In the genomic region with DNA sequence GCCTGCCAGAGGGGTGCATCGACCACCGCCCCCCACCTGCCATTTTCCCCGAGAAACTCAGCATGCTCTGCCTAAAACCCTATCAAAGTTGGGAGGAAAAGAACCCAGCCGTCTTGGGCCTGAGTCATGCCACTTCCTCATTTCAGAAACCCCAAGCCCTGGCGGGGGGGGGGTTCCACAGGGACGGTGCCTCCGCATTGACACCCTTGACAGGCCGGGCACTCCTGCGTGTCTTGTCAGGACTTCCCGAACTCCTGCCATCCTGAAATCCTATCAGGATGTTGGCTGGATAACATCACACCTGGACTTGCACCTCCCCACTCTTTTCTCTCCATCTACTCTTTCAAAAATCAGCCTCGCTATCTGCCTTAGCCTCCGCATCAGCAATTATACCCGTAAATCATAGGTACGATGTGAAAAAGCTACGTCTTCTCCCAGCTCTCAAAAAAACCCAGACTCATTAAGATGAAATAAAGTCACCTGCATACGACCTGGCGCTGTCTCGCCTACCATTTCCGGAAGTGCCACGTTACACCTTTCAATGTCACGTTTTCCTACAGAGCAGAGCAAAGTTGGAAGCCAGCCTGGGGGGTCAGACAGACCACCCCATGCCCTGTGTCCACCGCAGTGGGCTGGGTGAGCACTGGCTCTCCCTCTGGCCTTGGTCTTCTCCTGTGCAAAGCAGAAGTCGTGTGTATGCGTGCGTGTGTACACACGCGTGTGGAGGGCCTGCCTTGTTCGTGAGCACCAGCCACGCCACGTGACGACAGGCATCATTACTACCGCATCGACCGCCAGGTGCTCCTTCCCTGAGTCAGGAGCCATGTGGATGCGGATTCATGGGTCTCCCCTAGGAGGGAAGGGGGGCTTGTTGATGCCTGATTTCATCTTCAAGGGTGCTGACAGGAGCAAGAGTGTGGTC, we compare ENCODE assay signal across 8 cellular contexts.
A peak's percentile ranks its signal among the peaks of the same experiment; 100 is the strongest.
DNase-seq lines count a peak whose midpoint lies in the region; ATAC-seq and TF ChIP-seq lines count a peak whose summit lies in the region.

No MANE protein-coding gene starts in this region.

- H3K4me1 Mint-ChIP-seq in endodermal cell, result peaks cover 3% of the 10 kb centered on the region

- no peaks in the 10 kb centered on the region for H3K9me3 Mint-ChIP-seq in endodermal cell

- H3K4ac ChIP-seq in neuronal stem cell (ENCODE audit: low read length), result no peak overlapping the region

- H2BK5ac ChIP-seq in neuronal stem cell (ENCODE audit: low read length), result peak overlapping the region; percentile 88

- no peak overlapping the region for H2BK15ac ChIP-seq in neuronal stem cell (ENCODE audit: low read length)

- H3K4me2 ChIP-seq in neuronal stem cell (ENCODE audit: insufficient read depth, low read length, poor library complexity, severe bottlenecking), result no peak overlapping the region

- H4K8ac ChIP-seq in neuronal stem cell (ENCODE audit: low read depth, low read length), result no peak overlapping the region

- ATAC-seq in GM21367 (IDR thresholded peaks at IDR 0.05; ENCODE audit: unreplicated experiment), result peak; percentile 38
- ATAC-seq in upper lobe of right lung, result peak; percentile 23

- H2BK12ac ChIP-seq in neuronal stem cell (ENCODE audit: low read length), result no peak overlapping the region

- H3K4me1 ChIP-seq in endodermal cell (ENCODE audit: control insufficient read depth, insufficient read depth, low read length) (peaks cover 8% of the 10 kb centered on the region), neuronal stem cell (ENCODE audit: control insufficient read depth in 2 of 2, insufficient read depth in 1 of 2, low read depth in 1 of 2, low read length in 2 of 2) (peaks cover 26 to 28% of the 10 kb centered on the region in 2 donors), upper lobe of right lung (peaks cover 69% of the 10 kb centered on the region)

- H3K27ac Mint-ChIP-seq in endodermal cell, result peak overlapping the region; percentile 69

- WGBS in endodermal cell (ENCODE audit: insufficient coverage in 1 of 2, insufficient read length in 1 of 2), 2 experiments, result 91 to 92% methylated on average over 26 to 35 of the region's 35 CpGs
- WGBS in neuronal stem cell (ENCODE audit: extremely low coverage in 2 of 2, insufficient read length in 2 of 2, insufficient replicate concordance in 1 of 2), 2 donors, result no CpG with 5 or more reads among the region's 35 CpGs

- TF ChIP-seq CTCF in endodermal cell (conservative IDR thresholded peaks at IDR 0.05), result no peak
- no peak for TF ChIP-seq CTCF in upper lobe of right lung (IDR thresholded peaks at IDR 0.05)

- peaks cover 19% of the 10 kb centered on the region for H3K36me3 Mint-ChIP-seq in endodermal cell (ENCODE audit: low read depth)

- H3K9ac ChIP-seq in endodermal cell (ENCODE audit: extremely low read depth, low read length, poor library complexity, severe bottlenecking), result no peak overlapping the region
- H3K9ac ChIP-seq in neuronal stem cell (ENCODE audit: low read depth, low read length, poor library complexity), result peak overlapping the region; percentile 54

- no peak overlapping the region for H2AFZ ChIP-seq in neuronal stem cell (ENCODE audit: low read length)

- peak overlapping the region; percentile 36 for H3K18ac ChIP-seq in neuronal stem cell (ENCODE audit: low read length)

- H3K36me3 ChIP-seq in MG63 (peaks cover 38% of the 10 kb centered on the region), endodermal cell (ENCODE audit: control insufficient read depth, insufficient read depth, low read length) (peaks cover 18% of the 10 kb centered on the region), neuronal stem cell (replicated peaks in 1 of 2; ENCODE audit: control insufficient read depth in 2 of 2, insufficient read depth in 2 of 2, low read length in 2 of 2) (peaks cover 7 to 29% of the 10 kb centered on the region in 2 donors), upper lobe of right lung (peaks cover 31% of the 10 kb centered on the region)

- no peak overlapping the region for H2BK120ac ChIP-seq in neuronal stem cell (ENCODE audit: low read depth, low read length)

- H3K23ac ChIP-seq in neuronal stem cell (ENCODE audit: low read depth, low read length, poor library complexity), result peak overlapping the region; percentile 67

- no peak overlapping the region for H3K4me3 ChIP-seq in MG63
- H3K4me3 ChIP-seq in endodermal cell (ENCODE audit: low read length), result no peak overlapping the region
- H3K4me3 ChIP-seq in neuronal stem cell (ENCODE audit: low read length in 2 of 2), result no peak overlapping the region
- no peak overlapping the region for H3K4me3 ChIP-seq in upper lobe of right lung

- H3K9me3 ChIP-seq in MG63, result no peaks in the 10 kb centered on the region
- H3K9me3 ChIP-seq in endodermal cell (ENCODE audit: control insufficient read depth, low read length), result no peaks in the 10 kb centered on the region
- no peaks in the 10 kb centered on the region for H3K9me3 ChIP-seq in neuronal stem cell (replicated peaks in 1 of 2; ENCODE audit: control insufficient read depth in 2 of 2, insufficient read depth in 1 of 2, low read depth in 1 of 2, low read length in 2 of 2)
- H3K9me3 ChIP-seq in upper lobe of right lung, result no peaks in the 10 kb centered on the region

- H3K27me3 Mint-ChIP-seq in endodermal cell (ENCODE audit: insufficient read depth), result no peaks in the 10 kb centered on the region

- peaks cover 14% of the 10 kb centered on the region for H3K79me1 ChIP-seq in neuronal stem cell (ENCODE audit: low read depth, low read length)

- no peak overlapping the region for H2AK5ac ChIP-seq in neuronal stem cell (ENCODE audit: low read depth, low read length)

- no peak overlapping the region for H3K4me3 Mint-ChIP-seq in endodermal cell

- DNase-seq in Ammon's horn (ENCODE audit: low spot score) (peak; percentile 52), MG63 (peak; percentile 60), endodermal cell (no peak), neuronal stem cell (ENCODE audit: low spot score) (no peak), upper lobe of right lung (peak; percentile 87), SHP77 (lab: John Stamatoyannopoulos, UW) (no peak)
- peak; percentile 54 to 64 for DNase-seq in activated CD4-positive, alpha-beta T cell treated with anti-CD3 and anti-CD28 coated beads, Interleukin-2, amount 50 U/mL, for 48 hours

- H3K27me3 ChIP-seq in MG63, result no peaks in the 10 kb centered on the region
- H3K27me3 ChIP-seq in endodermal cell (ENCODE audit: control insufficient read depth, insufficient read depth, low read length, poor library complexity, severe bottlenecking), result no peaks in the 10 kb centered on the region
- peaks cover 0 to 15% (median 0%) of the 10 kb centered on the region in 3 experiments for H3K27me3 ChIP-seq in neuronal stem cell (ENCODE audit: control insufficient read depth in 3 of 3, insufficient read depth in 3 of 3, low read depth in 1 of 3, low read length in 3 of 3)
- H3K27me3 ChIP-seq in upper lobe of right lung, result no peaks in the 10 kb centered on the region

- H4K91ac ChIP-seq in neuronal stem cell (ENCODE audit: low read depth, low read length, poor library complexity), result no peak overlapping the region

- peak overlapping the region; percentile 2 for H3K27ac ChIP-seq in endodermal cell (ENCODE audit: low read depth, low read length)
- no peak overlapping the region for H3K27ac ChIP-seq in neuronal stem cell (replicated peaks; ENCODE audit: low read length)
- peak overlapping the region; percentile 81 for H3K27ac ChIP-seq in upper lobe of right lung

- H3K14ac ChIP-seq in neuronal stem cell (ENCODE audit: low read length), result no peak overlapping the region

- intact Hi-C loops in upper lobe of right lung (cut with DNase I), result no loop called here

Comparison
In these comparisons a context has a peak if more than half of its experiments do, and no peak if none do; other contexts are left out.
1. DNase-seq: peak in Ammon's horn (single experiment), MG63 (single experiment), activated CD4-positive, alpha-beta T cell treated with anti-CD3 and anti-CD28 coated beads, Interleukin-2, amount 50 U/mL, for 48 hours (2 of 2) and upper lobe of right lung (single experiment); none in endodermal cell (single experiment), neuronal stem cell (single experiment) and SHP77 (0 of 2).